Comparison of ENCODE assay signal across 21 cellular contexts in genomic region chr7:76149847-76150691, GRCh38. TPM values are rescaled to one million over a fixed set of nuclear protein-coding genes. Genes with fewer than 3 reads are reported as not detected.
A peak's percentile ranks its signal among the peaks of the same experiment; 100 is the strongest.
DNase-seq lines count a peak whose midpoint lies in the region; ATAC-seq, FAIRE-seq and TF ChIP-seq lines count a peak whose summit lies in the region.
"Had no signal": no experiment of that assay in that cellular context is flagged by ENCODE, and none has a peak within 500 bp of the region (broad histone marks: within the 10 kb centered on the region; RNA-seq: fewer than 3 reads in every experiment).

No MANE protein-coding gene starts in this region.

- H3K27ac ChIP-seq in astrocyte (ENCODE audit: low read depth, low read length) (no peak overlapping the region), mesenchymal stem cell (ENCODE audit: low read length, poor library complexity, severe bottlenecking) (no peak overlapping the region), upper lobe of right lung (no peak overlapping the region)
- H3K27ac ChIP-seq: body of pancreas, testis, WERI-Rb-1 had no signal

- no peak overlapping the region for H4K8ac ChIP-seq in mesenchymal stem cell (ENCODE audit: low read length)

- no peak overlapping the region for H3K14ac ChIP-seq in mesenchymal stem cell (ENCODE audit: low read length in 2 of 2)

- peaks cover 2% of the 10 kb centered on the region for H3K4me1 ChIP-seq in astrocyte (ENCODE audit: insufficient read depth, low read length)
- H3K4me1 ChIP-seq in mesenchymal stem cell (ENCODE audit: control insufficient read depth, insufficient read depth, low read depth, low read length): peaks cover 3% of the 10 kb centered on the region
- no peaks in the 10 kb centered on the region for H3K4me1 ChIP-seq in upper lobe of right lung
- H3K4me1 ChIP-seq: testis had no signal

- H2AK5ac ChIP-seq in mesenchymal stem cell (ENCODE audit: low read length, severe bottlenecking): peak overlapping the region; percentile 35

- FAIRE-seq in astrocyte (lab: Jason Lieb, UNC): no peak

- H3K27me3 Mint-ChIP-seq in stimulated activated naive CD8-positive, alpha-beta T cell treated with anti-CD3 and anti-CD28 coated beads, Interleukin-15, amount 100 ng/mL, for 72 hours: no peaks in the 10 kb centered on the region
- no peaks in the 10 kb centered on the region for H3K27me3 Mint-ChIP-seq in astrocyte (ENCODE audit: low read depth, unreplicated experiment)

- no peak overlapping the region for H3K9ac ChIP-seq in astrocyte (ENCODE audit: low read length)
- no peak overlapping the region for H3K9ac ChIP-seq in mesenchymal stem cell (ENCODE audit: low read length)

- no peak overlapping the region for H2BK15ac ChIP-seq in mesenchymal stem cell (ENCODE audit: low read depth, poor library complexity, severe bottlenecking)

- H3K18ac ChIP-seq in mesenchymal stem cell (ENCODE audit: low read depth in 1 of 2, low read length in 2 of 2): no peak overlapping the region

- no peaks in the 10 kb centered on the region for H4K20me1 ChIP-seq in astrocyte (ENCODE audit: insufficient read depth, low read length)

- no peak for TF ChIP-seq CTCF in astrocyte (IDR thresholded peaks at IDR 0.05; ENCODE audit: insufficient read depth, low read depth, low read length)
- no peak for TF ChIP-seq CTCF in upper lobe of right lung (IDR thresholded peaks at IDR 0.05)

- H3K4me3 Mint-ChIP-seq in stimulated activated naive CD8-positive, alpha-beta T cell treated with anti-CD3 and anti-CD28 coated beads, Interleukin-15, amount 100 ng/mL, for 72 hours: peak overlapping the region; percentile 32 to 35
- no peak overlapping the region for H3K4me3 Mint-ChIP-seq in astrocyte (ENCODE audit: unreplicated experiment)

- no peaks in the 10 kb centered on the region for H3K79me2 ChIP-seq in astrocyte (ENCODE audit: insufficient read depth, low read length)

- H3K36me3 Mint-ChIP-seq in astrocyte (ENCODE audit: low read depth, unreplicated experiment): no peaks in the 10 kb centered on the region

- H3K36me3 ChIP-seq in astrocyte (ENCODE audit: insufficient read depth, low read length): no peaks in the 10 kb centered on the region
- H3K36me3 ChIP-seq in mesenchymal stem cell (ENCODE audit: control insufficient read depth in 1 of 2, insufficient read depth in 2 of 2, low read depth in 1 of 2, low read length in 2 of 2): no peaks in the 10 kb centered on the region
- H3K36me3 ChIP-seq in upper lobe of right lung: no peaks in the 10 kb centered on the region
- H3K36me3 ChIP-seq: WERI-Rb-1 had no signal

- H3K9me3 ChIP-seq in astrocyte (ENCODE audit: insufficient read depth, low read depth, low read length): no peaks in the 10 kb centered on the region
- no peaks in the 10 kb centered on the region for H3K9me3 ChIP-seq in mesenchymal stem cell (ENCODE audit: control insufficient read depth, low read length)
- H3K9me3 ChIP-seq in upper lobe of right lung: no peaks in the 10 kb centered on the region
- H3K9me3 ChIP-seq: body of pancreas, testis had no signal

- intact Hi-C loops in upper lobe of right lung (cut with DNase I): no loop called here

- ATAC-seq in stimulated activated naive CD8-positive, alpha-beta T cell treated with anti-CD3 and anti-CD28 coated beads, Interleukin-15, amount 100 ng/mL, for 72 hours: peak; percentile 61
- ATAC-seq in stimulated activated naive CD8-positive, alpha-beta T cell treated with anti-CD3 and anti-CD28 coated beads, Interleukin-15, Interleukin-2, amounts not matched to agents 100 U/mL and 50 U/mL, for 24 hours: no peak
- ATAC-seq in upper lobe of right lung: peak; percentile 33
- ATAC-seq in HG03139 (IDR thresholded peaks at IDR 0.05; ENCODE audit: unreplicated experiment): no peak
- ATAC-seq: body of pancreas had no signal

- H2BK12ac ChIP-seq in mesenchymal stem cell (ENCODE audit: low read length in 2 of 2): no peak overlapping the region

- no peaks in the 10 kb centered on the region for H3K79me1 ChIP-seq in mesenchymal stem cell (replicated peaks; ENCODE audit: low read length, poor library complexity, severe bottlenecking)

- DNase-seq in stimulated activated naive CD8-positive, alpha-beta T cell treated with anti-CD3 and anti-CD28 coated beads, Interleukin-15, amount 100 ng/mL, for 72 hours: peak in 1 of 2 donors; percentile 20
- no peak for DNase-seq in stimulated activated naive CD8-positive, alpha-beta T cell treated with anti-CD3 and anti-CD28 coated beads, Interleukin-15, Interleukin-2, amounts not matched to agents 100 U/mL and 50 U/mL, for 24 hours
- DNase-seq in astrocyte (ENCODE audit: low read depth) (no peak), mesenchymal stem cell (no peak), upper lobe of right lung (no peak), SHP77 (lab: John Stamatoyannopoulos, UW) (no peak), dermis blood vessel endothelial cell (no peak)
- DNase-seq: activated CD8-positive, alpha-beta memory T cell treated with anti-CD3 and anti-CD28 coated beads for 24 hours; AML-193; DMS 273 treated with DMSO at 0.1 percent for 48 hours; kidney glomerular epithelial cell; MM.1S; NCI-H2081; NCI-H748 treated with DMSO at 0.1 percent for 48 hours; stimulated activated CD4-positive, alpha-beta T cell treated with anti-CD3 and anti-CD28 coated beads, Interleukin-2, amount 100 ng/mL, for 48 hours; T-helper 1 cell; testis; WERI-Rb-1 had no signal

- H3K4me1 Mint-ChIP-seq in stimulated activated naive CD8-positive, alpha-beta T cell treated with anti-CD3 and anti-CD28 coated beads, Interleukin-15, amount 100 ng/mL, for 72 hours: peaks cover 16% of the 10 kb centered on the region
- H3K4me1 Mint-ChIP-seq in astrocyte (ENCODE audit: low read depth, unreplicated experiment): peaks cover 17% of the 10 kb centered on the region

- no peak overlapping the region for H2BK5ac ChIP-seq in mesenchymal stem cell (ENCODE audit: low read depth, low read length, poor library complexity, severe bottlenecking)

- H3K27me3 ChIP-seq in astrocyte (ENCODE audit: insufficient read depth, low read length) (no peaks in the 10 kb centered on the region), mesenchymal stem cell (ENCODE audit: control insufficient read depth in 1 of 2, insufficient read depth in 1 of 2, low read length in 2 of 2) (peaks cover 0 to 13% of the 10 kb centered on the region in 2 experiments), upper lobe of right lung (peaks cover 17% of the 10 kb centered on the region)
- H3K27me3 ChIP-seq: body of pancreas, testis had no signal

- peak overlapping the region in 1 of 2 donors; percentile 40 for H3K27ac Mint-ChIP-seq in stimulated activated naive CD8-positive, alpha-beta T cell treated with anti-CD3 and anti-CD28 coated beads, Interleukin-15, amount 100 ng/mL, for 72 hours
- H3K27ac Mint-ChIP-seq in astrocyte (ENCODE audit: unreplicated experiment): no peak overlapping the region
- H3K27ac Mint-ChIP-seq: activated T-helper 2 cell treated with anti-CD3 and anti-CD28 coated beads, Interferon-gamma antibody, Interleukin-2, Interleukin-4, amounts not matched to agents 10 μg/mL and 5 μg/mL and 100 μg/mL, durations not matched to agents 14 hours and 24 hours and 36 hours had no signal

- peak overlapping the region; percentile 44 for H3K4me2 ChIP-seq in astrocyte (ENCODE audit: low read length)
- H3K4me2 ChIP-seq in mesenchymal stem cell (ENCODE audit: low read length, poor library complexity, severe bottlenecking): no peak overlapping the region

- no peak overlapping the region for H3K4ac ChIP-seq in mesenchymal stem cell (ENCODE audit: low read depth in 1 of 2, low read length in 2 of 2)

- no peak overlapping the region for H2BK120ac ChIP-seq in mesenchymal stem cell (ENCODE audit: low read depth, low read length)

- H2AFZ ChIP-seq in astrocyte (ENCODE audit: low read depth, low read length) (no peak overlapping the region), mesenchymal stem cell (ENCODE audit: low read depth, low read length) (no peak overlapping the region)

- 94% methylated on average over 53 of the region's 53 CpGs for WGBS in mesenchymal stem cell

- H3K23ac ChIP-seq in mesenchymal stem cell (ENCODE audit: low read length in 2 of 2): no peak overlapping the region

- H4K91ac ChIP-seq in mesenchymal stem cell (ENCODE audit: low read length): peak overlapping the region; percentile 61

- H3K4me3 ChIP-seq in astrocyte (ENCODE audit: insufficient read depth, low read depth, low read length): no peak overlapping the region
- H3K4me3 ChIP-seq in mesenchymal stem cell (ENCODE audit: insufficient read depth in 1 of 2, low read depth in 1 of 2, low read length in 2 of 2): no peak overlapping the region
- no peak overlapping the region for H3K4me3 ChIP-seq in upper lobe of right lung
- H3K4me3 ChIP-seq: body of pancreas, testis had no signal

- no peaks in the 10 kb centered on the region for H3K9me3 Mint-ChIP-seq in stimulated activated naive CD8-positive, alpha-beta T cell treated with anti-CD3 and anti-CD28 coated beads, Interleukin-15, amount 100 ng/mL, for 72 hours
- H3K9me3 Mint-ChIP-seq in astrocyte (ENCODE audit: unreplicated experiment): no peaks in the 10 kb centered on the region
- H3K9me3 Mint-ChIP-seq: activated T-helper 2 cell treated with anti-CD3 and anti-CD28 coated beads, Interferon-gamma antibody, Interleukin-2, Interleukin-4, amounts not matched to agents 10 μg/mL and 5 μg/mL and 100 μg/mL, durations not matched to agents 14 hours and 24 hours and 36 hours had no signal

RNA-seq across cellular contexts. Expression of gene SRRM3, which starts 51.6 kb away (rescaled TPM):
- total RNA-seq in astrocyte (1.7 and 2.7 TPM in 2 replicates), upper lobe of right lung (1.1 TPM), dermis blood vessel endothelial cell (2.0 and 2.2 TPM in 2 replicates)
- polyA plus RNA-seq in mesenchymal stem cell (2013, experiment 1 of 2): 4.0 TPM
- polyA plus RNA-seq in mesenchymal stem cell (2013, experiment 2 of 2): 4.1 TPM

Comparison
In these comparisons a context has a peak if more than half of its experiments do, and no peak if none do; other contexts are left out.
1. ATAC-seq: peak in stimulated activated naive CD8-positive, alpha-beta T cell treated with anti-CD3 and anti-CD28 coated beads, Interleukin-15, amount 100 ng/mL, for 72 hours (single experiment) and upper lobe of right lung (single experiment); none in stimulated activated naive CD8-positive, alpha-beta T cell treated with anti-CD3 and anti-CD28 coated beads, Interleukin-15, Interleukin-2, amounts not matched to agents 100 U/mL and 50 U/mL, for 24 hours (single experiment) and HG03139 (single experiment).